17 cellular contexts compared by ENCODE assay signal in the genomic region with DNA sequence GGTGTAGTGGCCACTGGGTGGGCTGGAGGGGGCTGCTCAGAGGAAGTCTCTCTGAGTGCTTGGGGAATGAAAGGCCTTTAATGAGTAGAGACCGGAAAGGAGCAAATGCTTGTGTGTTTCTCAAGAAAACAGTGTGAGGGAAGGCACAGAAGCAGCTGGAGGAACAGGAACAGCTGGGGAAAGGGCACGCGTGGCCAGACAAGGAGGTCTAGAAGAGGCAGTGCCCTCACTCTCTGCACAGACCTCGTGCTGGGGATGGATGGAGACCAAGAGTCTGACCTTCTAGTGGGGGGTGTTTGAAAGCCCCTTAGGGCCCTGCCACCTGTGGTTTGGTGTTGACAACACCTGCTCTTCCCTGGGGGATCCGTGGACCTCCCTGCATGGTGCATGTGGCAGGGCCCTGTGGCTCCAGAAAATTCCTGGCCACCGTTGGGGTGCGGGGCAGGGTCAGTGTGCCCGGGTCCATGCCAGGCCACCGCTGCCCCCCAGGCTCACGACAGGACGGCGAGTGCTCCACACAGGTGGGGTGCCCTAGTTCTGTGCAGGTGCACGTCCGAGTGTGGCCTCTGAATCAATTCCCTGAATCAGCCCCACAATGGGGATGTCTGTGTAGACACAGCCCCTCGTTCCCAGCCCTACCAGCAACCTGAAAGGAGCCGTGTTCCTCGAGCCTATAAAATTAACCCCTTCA. TPM values are rescaled to one million over a fixed set of nuclear protein-coding genes. Genes with fewer than 3 reads are reported as not detected.
DNase-seq lines count a peak whose midpoint lies in the region; ATAC-seq and TF ChIP-seq lines count a peak whose summit lies in the region.
"Had no signal": no experiment of that assay in that cellular context is flagged by ENCODE, and none has a peak within 500 bp of the region (broad histone marks: within the 10 kb centered on the region; RNA-seq: fewer than 3 reads in every experiment).

No MANE protein-coding gene starts in this region.

- H3K27ac ChIP-seq in left lung = peak overlapping the region; percentile 13 to 33
- H3K27ac ChIP-seq in upper lobe of right lung = no peak overlapping the region
- H3K27ac ChIP-seq: epithelial cell of prostate, uterus had no signal

- H3K9me3 Mint-ChIP-seq in brain = peaks cover 0 to 14% (median 0%) of the 10 kb centered on the region in 5 experiments
- H3K9me3 Mint-ChIP-seq: central memory CD8-positive, alpha-beta T cell; T-helper 1 cell treated with Interleukin-12 subunit alpha and Interleukin-12 subunit beta and Interleukin-4 antibody, amounts not matched to agents 30 μg/mL and 1 μg/mL, for 36 hours had no signal

- H3K27me3 ChIP-seq in left lung (peaks cover 0 to 61% of the 10 kb centered on the region in 2 donors), upper lobe of right lung (no peaks in the 10 kb centered on the region)
- H3K27me3 ChIP-seq: uterus had no signal

- H3K36me3 Mint-ChIP-seq in brain = no peaks in the 10 kb centered on the region

- peaks cover 15% of the 10 kb centered on the region for H3K27me3 Mint-ChIP-seq in brain

- ATAC-seq in Right ventricle myocardium superior (ENCODE audit: poor library complexity) (peak; percentile 16), left lung (peak; percentile 30), upper lobe of right lung (peak; percentile 37), GM21576 (IDR thresholded peaks at IDR 0.05; ENCODE audit: unreplicated experiment) (no peak)

- peak; percentile 41 for DNase-seq in Right ventricle myocardium superior
- no peak for DNase-seq in cardiac septum (ENCODE audit: low spot score)
- DNase-seq in left lung = peak; percentile 44 to 75
- DNase-seq in upper lobe of right lung = peak; percentile 61
- no peak for DNase-seq in occipital lobe (lab: John Stamatoyannopoulos, UW)
- DNase-seq in activated effector memory CD4-positive, alpha-beta T cell treated with Interleukin-2 at 50 U/mL for 16 hours = no peak
- DNase-seq: activated CD4-positive, alpha-beta T cell treated with anti-CD3 and anti-CD28 coated beads for 4 hours; activated T-cell treated with anti-CD3 and anti-CD28 coated beads, Interleukin-2, amount 50 U/mL, for 1 hour; NCI-H446 treated with DMSO at 0.1 percent for 48 hours; stimulated activated naive CD4-positive, alpha-beta T cell treated with Interleukin-2 at 50 U/mL for 16 hours; uterus had no signal

- peaks cover 0 to 24% of the 10 kb centered on the region in 2 donors for H3K4me1 ChIP-seq in left lung
- H3K4me1 ChIP-seq in upper lobe of right lung = peaks cover 14% of the 10 kb centered on the region
- H3K4me1 ChIP-seq: uterus had no signal

- no peak for TF ChIP-seq CTCF in brain (conservative IDR thresholded peaks at IDR 0.05)
- no peak for TF ChIP-seq CTCF in left lung (IDR thresholded peaks at IDR 0.05)
- no peak for TF ChIP-seq CTCF in upper lobe of right lung (IDR thresholded peaks at IDR 0.05)

- H3K4me3 Mint-ChIP-seq in brain = no peak overlapping the region
- H3K4me3 Mint-ChIP-seq: central memory CD8-positive, alpha-beta T cell; T-helper 1 cell treated with Interleukin-12 subunit alpha and Interleukin-12 subunit beta and Interleukin-4 antibody, amounts not matched to agents 30 μg/mL and 1 μg/mL, for 36 hours had no signal

- H3K9me3 ChIP-seq in left lung (no peaks in the 10 kb centered on the region), upper lobe of right lung (no peaks in the 10 kb centered on the region)
- H3K9me3 ChIP-seq: uterus had no signal

- H3K4me1 Mint-ChIP-seq in brain = peaks cover 60% of the 10 kb centered on the region

- intact Hi-C loops in Right ventricle myocardium superior (cut with DNase I) = no loop called here
- intact Hi-C loops in cardiac septum (cut with DNase I) = no loop called here
- intact Hi-C loops in left lung (cut with DNase I) = no loop called here
- intact Hi-C loops in upper lobe of right lung (cut with DNase I) = no loop called here

- no peak overlapping the region for H3K4me3 ChIP-seq in left lung
- H3K4me3 ChIP-seq in upper lobe of right lung = no peak overlapping the region
- H3K4me3 ChIP-seq: skin epidermis, uterus had no signal

- H3K36me3 ChIP-seq in left lung (no peaks in the 10 kb centered on the region), upper lobe of right lung (no peaks in the 10 kb centered on the region)
- H3K36me3 ChIP-seq: uterus had no signal

- H3K27ac Mint-ChIP-seq in brain = peak overlapping the region in 3 of 5 experiments; percentile 51 to 80 (median 70)
- H3K27ac Mint-ChIP-seq: T-helper 1 cell treated with Interleukin-12 subunit alpha and Interleukin-12 subunit beta and Interleukin-4 antibody, amounts not matched to agents 30 μg/mL and 1 μg/mL, for 36 hours had no signal

RNA-seq across cellular contexts. Expression of gene FAM20C, which starts 25.9 kb away (rescaled TPM):
- total RNA-seq in Right ventricle myocardium superior (23.4 TPM), cardiac septum (30.2 TPM), left lung (10 to 100 TPM; 44.6 to 75.5 TPM), upper lobe of right lung (58.8 TPM), occipital lobe (18.1 TPM)
- polyA plus RNA-seq in brain (ENCODE audit: insufficient read depth, low read depth, low replicate concordance) = 20.8 TPM

Comparison
In these comparisons a context has a peak if more than half of its experiments do, and no peak if none do; other contexts are left out.
1. DNase-seq: peak in Right ventricle myocardium superior (single experiment), left lung (2 of 2) and upper lobe of right lung (single experiment); none in cardiac septum (single experiment), occipital lobe (single experiment) and activated effector memory CD4-positive, alpha-beta T cell treated with Interleukin-2 at 50 U/mL for 16 hours (single experiment).